ENCODE assay signal across 12 cellular contexts in genomic region chr12:129934977-129935376, GRCh38. TPM values are rescaled to one million over a fixed set of nuclear protein-coding genes. Genes with fewer than 3 reads are reported as not detected.
"Had no signal": no experiment of that assay in that cellular context is flagged by ENCODE, and none has a peak within 500 bp of the region (broad histone marks: within the 10 kb centered on the region; RNA-seq: fewer than 3 reads in every experiment).

No MANE protein-coding gene starts in this region.

- H3K9ac ChIP-seq: GM23248 had no signal

- H3K4me3 ChIP-seq: GM23248, GM23338, HAP-1 had no signal

- H3K27ac Mint-ChIP-seq: GM23338, H9, HFFc6 had no signal

- H2AFZ ChIP-seq: GM23248, GM23338 had no signal

- H3K36me3 ChIP-seq: HAP-1 had no signal

- H3K4me2 ChIP-seq: GM23338 had no signal

- H3K4me1 Mint-ChIP-seq: GM23338 had no signal

- H3K27ac ChIP-seq: GM23248 had no signal

- DNase-seq: GM23248, GOT3, H7, H9, HCEC 1CT, HFFc6 had no signal

- H3K9me3 ChIP-seq: HAP-1 had no signal

- H3K4me1 ChIP-seq: HAP-1 had no signal

- FAIRE-seq: H1, H54 had no signal

- H3K4me3 Mint-ChIP-seq: GM23338, H9, HFFc6 had no signal

- ATAC-seq: GM23338, HCT116 had no signal

RNA-seq across cellular contexts. Expression of gene TMEM132D, which starts 31.2 kb away (rescaled TPM):
- total RNA-seq: GM23248, H4, HFFc6 had no signal
- polyA plus RNA-seq: GM23248 had no signal
